1 cellular context compared by ENCODE assay signal in genomic region chr19:19606021-19606420, GRCh38.
TF ChIP-seq lines count a peak whose summit lies in the region.

No MANE protein-coding gene starts in this region.

TF ChIP-seq in GM23338, 12 proteins besides CTCF, POLR2A, EP300 and RAD21 (continued from another document):
- TF ChIP-seq ZNF462 (CRISPR knock-in tag; IDR thresholded peaks at IDR 0.05) (no peak), ETS1 (IDR thresholded peaks at IDR 0.05) (no peak), JUNB (IDR thresholded peaks at IDR 0.05; ENCODE audit: unreplicated experiment) (no peak), STAT1 (IDR thresholded peaks at IDR 0.05; ENCODE audit: unreplicated experiment) (no peak), CREB1 (CRISPR knock-in tag; IDR thresholded peaks at IDR 0.05; ENCODE audit: low read depth) (no peak), REST (IDR thresholded peaks at IDR 0.05; ENCODE audit: unreplicated experiment) (no peak), ZNF331 (CRISPR knock-in tag; IDR thresholded peaks at IDR 0.05; ENCODE audit: low read depth) (no peak)
